Comparison of ENCODE assay signal across 10 cellular contexts in the genomic region with DNA sequence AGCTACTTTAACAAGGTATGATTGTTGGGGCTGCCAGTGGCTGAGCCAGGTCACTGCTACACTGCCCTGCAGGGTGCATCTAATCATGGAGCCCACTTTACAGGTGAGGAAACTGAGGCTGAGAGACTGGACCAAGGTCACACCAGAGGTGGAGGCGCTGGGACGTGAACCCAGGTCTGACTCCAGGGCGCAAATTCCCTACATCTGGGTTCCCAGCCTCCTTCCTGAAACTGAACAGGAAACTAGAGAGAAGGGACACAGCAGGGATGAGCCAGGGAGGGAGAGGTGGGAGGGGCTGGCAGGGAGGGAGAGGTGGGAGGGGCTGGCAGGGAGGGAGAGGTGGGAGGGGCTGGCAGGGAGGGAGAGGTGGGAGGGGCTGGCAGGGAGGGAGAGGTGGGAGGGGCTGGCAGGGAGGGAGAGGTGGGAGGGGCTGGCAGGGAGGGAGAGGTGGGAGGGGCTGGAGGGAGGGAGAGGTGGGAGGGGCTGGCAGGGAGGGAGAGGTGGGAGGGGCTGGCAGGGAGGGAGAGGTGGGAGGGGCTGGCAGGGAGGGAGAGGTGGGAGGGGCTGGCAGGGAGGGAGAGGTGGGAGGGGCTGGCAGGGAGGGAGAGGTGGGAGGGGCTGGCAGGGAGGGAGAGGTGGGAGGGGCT. TPM values are rescaled to one million over a fixed set of nuclear protein-coding genes. Genes with fewer than 3 reads are reported as not detected.
A peak's percentile ranks its signal among the peaks of the same experiment; 100 is the strongest.
DNase-seq lines count a peak whose midpoint lies in the region; ATAC-seq and TF ChIP-seq lines count a peak whose summit lies in the region.
"Not testable (repeated sequence)": the region's sequence is repeated elsewhere in the genome, so short reads cannot be mapped to it uniquely, and the experiment has no call there.
"Had no signal": no experiment of that assay in that cellular context is flagged by ENCODE, and none has a peak within 500 bp of the region (broad histone marks: within the 10 kb centered on the region; RNA-seq: fewer than 3 reads in every experiment).

No MANE protein-coding gene starts in this region.

- BruUV-seq in HCT116 (replicated peaks; lab: Mats Ljungman, UMichigan): not testable (repeated sequence)

- RAD21 ChIA-PET in HCT116 (lab: Charles Lee; ENCODE audit: low non-redundant PET in 1 of 2, low total read pairs in 2 of 2, uncharacterized antibody in 2 of 2, unreplicated experiment in 2 of 2): not testable (repeated sequence)

- not testable (repeated sequence) for H3K36me3 Mint-ChIP-seq in activated CD4-positive, alpha-beta T cell treated with anti-CD3 and anti-CD28 coated beads for 36 hours (ENCODE audit: low read depth); chondrocyte (ENCODE audit: low read depth)

- not testable (repeated sequence) for TF ChIP-seq RAD21 in HCT116 (IDR thresholded peaks at IDR 0.05; ENCODE audit: low read depth)

- H3K27ac ChIP-seq in AG04450 (ENCODE audit: low read depth, low read length) (peak overlapping the region; percentile 31), HCT116 (ENCODE audit: low read depth, low read length) (peak overlapping the region; percentile 20)

- H3K27ac Mint-ChIP-seq in activated CD4-positive, alpha-beta T cell treated with anti-CD3 and anti-CD28 coated beads for 36 hours: not testable (repeated sequence)
- peak overlapping the region; percentile 66 for H3K27ac Mint-ChIP-seq in chondrocyte (ENCODE audit: unreplicated experiment)

- TF ChIP-seq CTCF in AG04450 (IDR thresholded peaks at IDR 0.05; ENCODE audit: low read depth, low read length); HCT116 (IDR thresholded peaks at IDR 0.05 in 2 of 3, conservative IDR thresholded peaks at IDR 0.05 in 1 of 3; ENCODE audit: borderline replicate concordance in 1 of 3, insufficient read depth in 1 of 3, low read depth in 2 of 3, low read length in 2 of 3); chondrocyte (IDR thresholded peaks at IDR 0.05); mucosa of descending colon (IDR thresholded peaks at IDR 0.05): not testable (repeated sequence)

- H2AFZ ChIP-seq in HCT116 (ENCODE audit: low read depth, low read length, poor library complexity, severe bottlenecking): not testable (repeated sequence)

- H3K27me3 ChIP-seq in AG04450 (ENCODE audit: control insufficient read depth, insufficient read depth, low read length); HCT116 (ENCODE audit: insufficient read depth, low read length): not testable (repeated sequence)

- H3K36me3 ChIP-seq in HCT116 (ENCODE audit: control insufficient read depth in 1 of 2, insufficient read depth in 2 of 2, low read length in 2 of 2); mucosa of descending colon (ENCODE audit: low read depth): not testable (repeated sequence)

- H3K4me1 ChIP-seq in HCT116 (ENCODE audit: control insufficient read depth in 1 of 2, insufficient read depth in 2 of 2, low read length in 2 of 2): peaks cover 11 to 29% of the 10 kb centered on the region in 2 experiments
- H3K4me1 ChIP-seq in mucosa of descending colon (ENCODE audit: low read depth): peaks cover 19% of the 10 kb centered on the region

- H3K4me3 ChIP-seq in AG04450 (ENCODE audit: low read depth, low read length); HCT116 (replicated peaks in 1 of 2; ENCODE audit: low read depth in 1 of 2, low read length in 2 of 2); mucosa of descending colon: not testable (repeated sequence)

- not testable (repeated sequence) for DNase-seq in AG04450 (ENCODE audit: low read depth, low spot score); HCT116 (ENCODE audit: low read depth, low spot score); chondrocyte (ENCODE audit: low spot score)
- peak; percentile 85 for DNase-seq in NCI-H69 (lab: John Stamatoyannopoulos, UW)
- peak; percentile 32 for DNase-seq in activated CD4-positive, alpha-beta T cell treated with anti-CD3 and anti-CD28 coated beads for 36 hours
- DNase-seq in glomerular visceral epithelial cell (ENCODE audit: extremely low spot score): peak; percentile 25
- DNase-seq in mucosa of descending colon: peak; percentile 65 to 75 (median 70)
- peak; percentile 29 for DNase-seq in stimulated activated CD4-positive, alpha-beta T cell treated with anti-CD3 and anti-CD28 coated beads, Interleukin-2, amount 100 ng/mL, for 4 hours (ENCODE audit: low read depth)

- not testable (repeated sequence) for TF ChIP-seq POLR2A in HCT116 (IDR thresholded peaks at IDR 0.05; ENCODE audit: borderline replicate concordance, extremely low read depth, insufficient read depth, insufficient read length)

- ATAC-seq in HCT116 (peak; percentile 44), mucosa of descending colon (peak; percentile 75)
- ATAC-seq in activated CD4-positive, alpha-beta T cell treated with anti-CD3 and anti-CD28 coated beads for 36 hours: not testable (repeated sequence)

- H4K20me1 ChIP-seq in HCT116 (ENCODE audit: insufficient read depth): not testable (repeated sequence)

- not testable (repeated sequence) for H3K9me3 Mint-ChIP-seq in activated CD4-positive, alpha-beta T cell treated with anti-CD3 and anti-CD28 coated beads for 36 hours (ENCODE audit: low read depth); chondrocyte (ENCODE audit: low read depth)

- POLR2A ChIA-PET in AG04450 (lab: Yijun Ruan, JAX); HCT116 (lab: Charles Lee); activated CD4-positive, alpha-beta T cell treated with anti-CD3 and anti-CD28 coated beads for 36 hours (lab: Charles Lee): not testable (repeated sequence)

- peaks cover 27% of the 10 kb centered on the region; the same call in 1 of the 2 replicates for H3K79me2 ChIP-seq in HCT116 (ENCODE audit: insufficient read depth, low read length)

- H3K4me3 Mint-ChIP-seq in activated CD4-positive, alpha-beta T cell treated with anti-CD3 and anti-CD28 coated beads for 36 hours; chondrocyte (ENCODE audit: unreplicated experiment): not testable (repeated sequence)

- H3K4me2 ChIP-seq in HCT116 (ENCODE audit: low read length): peak overlapping the region; percentile 43; the same call in 1 of the 2 replicates

- H3K9me3 ChIP-seq in AG04450 (ENCODE audit: control insufficient read depth, insufficient read depth, low read length); HCT116 (ENCODE audit: control insufficient read depth in 1 of 2, insufficient read depth in 1 of 2, low read depth in 1 of 2, low read length in 2 of 2); mucosa of descending colon: not testable (repeated sequence)

- H3K4me1 Mint-ChIP-seq in activated CD4-positive, alpha-beta T cell treated with anti-CD3 and anti-CD28 coated beads for 36 hours: peaks cover 19% of the 10 kb centered on the region
- peaks cover 47% of the 10 kb centered on the region for H3K4me1 Mint-ChIP-seq in chondrocyte (ENCODE audit: low read depth)

- CTCF ChIA-PET in AG04450 (lab: Charles Lee); HCT116 (lab: Charles Lee); activated CD4-positive, alpha-beta T cell treated with anti-CD3 and anti-CD28 coated beads for 36 hours (lab: Charles Lee): not testable (repeated sequence)

- H3K9ac ChIP-seq in HCT116 (ENCODE audit: low read length): not testable (repeated sequence)

- H3K27me3 Mint-ChIP-seq in activated CD4-positive, alpha-beta T cell treated with anti-CD3 and anti-CD28 coated beads for 36 hours; chondrocyte (ENCODE audit: low read depth): not testable (repeated sequence)

- not testable (repeated sequence) for H3K9me2 ChIP-seq in HCT116 (ENCODE audit: insufficient read depth)

- intact Hi-C loops in HCT116 (cut with micrococcal nuclease); activated CD4-positive, alpha-beta T cell treated with anti-CD3 and anti-CD28 coated beads for 36 hours (cut with DNase I, micrococcal nuclease); mucosa of descending colon (cut with DNase I, micrococcal nuclease): not testable (repeated sequence)

RNA-seq across cellular contexts. Expression of a gene that starts 7.9 kb away (rescaled TPM):
- polyA plus RNA-seq in AG04450 (2011; rRNA removed): 16.1 and 21.7 TPM in 2 replicates
- polyA minus RNA-seq in AG04450 (2011; rRNA and poly(A)+ RNA removed): 29.0 and 29.3 TPM in 2 replicates
- total RNA-seq in HCT116 (2021; ENCODE audit: unreplicated experiment) (137 TPM), chondrocyte (131 to 230 TPM (median 216 TPM) in 3 replicates), mucosa of descending colon (100 to 1,000 TPM in 1 of 3 donors, 10 to 100 TPM in 2; 63.9 to 233 (median 80.8) TPM)
- 109 and 142 TPM in 2 replicates for polyA plus RNA-seq in HCT116 (2012)
- total RNA-seq in activated CD4-positive, alpha-beta T cell treated with anti-CD3 and anti-CD28 coated beads for 36 hours: 10 to 100 TPM; 64.3 to 71.2 TPM

RNA-seq across cellular contexts. Expression of a gene that starts 20.7 kb away (rescaled TPM):
- polyA plus RNA-seq in AG04450 (2011; rRNA removed): 3.6 and 5.2 TPM in 2 replicates
- polyA minus RNA-seq in AG04450 (2011; rRNA and poly(A)+ RNA removed): 0.74 and 4.4 TPM in 2 replicates
- total RNA-seq in HCT116 (2021; ENCODE audit: unreplicated experiment) (44.9 TPM), chondrocyte (0.28 to 1.1 TPM (median 0.80 TPM) in 3 replicates), mucosa of descending colon (10 to 100 TPM in 2 of 3 donors, 1 to 10 TPM in 1; 3.8 to 28.3 (median 15.7) TPM)
- 43.9 and 46.7 TPM in 2 replicates for polyA plus RNA-seq in HCT116 (2012)
- total RNA-seq in activated CD4-positive, alpha-beta T cell treated with anti-CD3 and anti-CD28 coated beads for 36 hours: under 1 TPM in 1 of 2 experiments, not detected in 1; 0.21 TPM
- total RNA-seq: activated naive CD4-positive, alpha-beta T cell treated with anti-CD3 and anti-CD28 coated beads for 36 hours; T-helper 2 cell treated with Interferon-gamma antibody and Interleukin-4, amounts not matched to agents 100 ng/mL and 5 ng/mL, for 36 hours had no signal

RNA-seq across cellular contexts. Expression of a gene that starts 27.8 kb away (rescaled TPM):
- polyA plus RNA-seq in AG04450 (2011; rRNA removed): 35.2 and 49.3 TPM in 2 replicates
- polyA minus RNA-seq in AG04450 (2011; rRNA and poly(A)+ RNA removed): 63.6 and 89.1 TPM in 2 replicates
- total RNA-seq in HCT116 (2021; ENCODE audit: unreplicated experiment) (160 TPM), chondrocyte (62.1 to 71.3 TPM (median 63.4 TPM) in 3 replicates), mucosa of descending colon (100 to 1,000 TPM in 1 of 3 donors, 10 to 100 TPM in 2; 91.5 to 104 (median 94.0) TPM)
- polyA plus RNA-seq in HCT116 (2012): 125 and 134 TPM in 2 replicates
- 10 to 100 TPM; 70.7 to 93.7 TPM for total RNA-seq in activated CD4-positive, alpha-beta T cell treated with anti-CD3 and anti-CD28 coated beads for 36 hours
